8 cellular contexts compared by ENCODE assay signal in genomic region chr11:4094348-4095291, GRCh38. TPM values are rescaled to one million over a fixed set of nuclear protein-coding genes. Genes with fewer than 3 reads are reported as not detected.
A peak's percentile ranks its signal among the peaks of the same experiment; 100 is the strongest.
DNase-seq lines count a peak whose midpoint lies in the region; ATAC-seq and TF ChIP-seq lines count a peak whose summit lies in the region.

Gene RRM1 (plus strand): TSS chr11:4094799. CDS start chr11:4095013, 214 bp downstream.

- peak within 1 kb of the TSS; percentile 90 for H3K4me3 ChIP-seq in DOHH2 (ENCODE audit: low read length)
- H3K4me3 ChIP-seq in GM23338, result peak within 1 kb of the TSS; percentile 98

- peaks cover 3% of the 10 kb centered on the region; the same call in 1 of the 2 replicates for H3F3A ChIP-seq in DOHH2 (ENCODE audit: control insufficient read depth, insufficient read depth)
- H3F3A ChIP-seq in GM23338 (replicated peaks; ENCODE audit: low read depth), result no peaks in the 10 kb centered on the region

- H3K27ac ChIP-seq in DOHH2 (ENCODE audit: low read depth, low read length) (peak within 1 kb of the TSS; percentile 78), GM23338 (ENCODE audit: low read depth) (peak within 1 kb of the TSS; percentile 95)

- H2AFZ ChIP-seq in GM23338, result peak within 1 kb of the TSS; percentile 88; the same call in 1 of the 2 replicates

- H3K4me1 ChIP-seq in DOHH2 (ENCODE audit: control insufficient read depth, low read length) (peaks cover 51% of the 10 kb centered on the region), GM23338 (ENCODE audit: insufficient read depth) (peaks cover 15% of the 10 kb centered on the region)

- H3K9me2 ChIP-seq in DOHH2 (replicated peaks; ENCODE audit: control insufficient read depth, low read length), result no peaks in the 10 kb centered on the region
- H3K9me2 ChIP-seq in GM23338 (ENCODE audit: insufficient read depth), result no peaks in the 10 kb centered on the region

- DNase-seq in GM23338 (ENCODE audit: low spot score), result peak; percentile 98
- peak; percentile 97 for DNase-seq in LHCN-M2 (ENCODE audit: low read depth)
- DNase-seq in RPMI8226, result peak; percentile 92
- peak; percentile 86 to 87 for DNase-seq in activated T-helper 1 cell treated with anti-CD3 and anti-CD28 coated beads, Interleukin-2, amount 50 U/mL, for 16 hours (ENCODE audit: low read depth in 1 of 2, low spot score in 1 of 2)
- peak; percentile 97 for DNase-seq in fibroblast of gingiva (ENCODE audit: low read depth)
- peak; percentile 92 for DNase-seq in naive B cell

- H3K36me3 ChIP-seq in DOHH2 (ENCODE audit: control insufficient read depth, low read length) (peaks cover 40% of the 10 kb centered on the region), GM23338 (ENCODE audit: insufficient read depth) (no peaks in the 10 kb centered on the region)

- H3K27ac Mint-ChIP-seq in GM23338, result peak within 1 kb of the TSS; percentile 95
- peak within 1 kb of the TSS; percentile 96 to 100 (median 99) for H3K27ac Mint-ChIP-seq in naive B cell
- H3K27ac Mint-ChIP-seq in stimulated activated memory B cell treated with anti-CD40 and anti-IgM and Interleukin-4, amounts not matched to agents 10 μg/mL and 1 μg/mL and 100 μg/mL, for 72 hours, result peak within 1 kb of the TSS; percentile 99

- peaks cover 22% of the 10 kb centered on the region for H3K4me1 Mint-ChIP-seq in GM23338
- H3K4me1 Mint-ChIP-seq in naive B cell, result peaks cover 33 to 35% (median 35%) of the 10 kb centered on the region in 3 donors
- peaks cover 33% of the 10 kb centered on the region for H3K4me1 Mint-ChIP-seq in stimulated activated memory B cell treated with anti-CD40 and anti-IgM and Interleukin-4, amounts not matched to agents 10 μg/mL and 1 μg/mL and 100 μg/mL, for 72 hours

- H4K20me1 ChIP-seq in DOHH2 (ENCODE audit: control insufficient read depth, insufficient read depth, low read depth, low read length) (peaks cover 7% of the 10 kb centered on the region), GM23338 (replicated peaks; ENCODE audit: insufficient read depth) (no peaks in the 10 kb centered on the region; the same call in 1 of the 2 replicates)

- peak within 1 kb of the TSS; percentile 98 for H3K4me3 Mint-ChIP-seq in GM23338
- H3K4me3 Mint-ChIP-seq in naive B cell, result peak within 1 kb of the TSS; percentile 96 to 99 (median 96)
- H3K4me3 Mint-ChIP-seq in stimulated activated memory B cell treated with anti-CD40 and anti-IgM and Interleukin-4, amounts not matched to agents 10 μg/mL and 1 μg/mL and 100 μg/mL, for 72 hours, result peak within 1 kb of the TSS; percentile 94

- H3K27me3 Mint-ChIP-seq in GM23338 (ENCODE audit: insufficient read depth, low read depth, poor library complexity), result peaks cover 2% of the 10 kb centered on the region
- no peaks in the 10 kb centered on the region for H3K27me3 Mint-ChIP-seq in naive B cell
- H3K27me3 Mint-ChIP-seq in stimulated activated memory B cell treated with anti-CD40 and anti-IgM and Interleukin-4, amounts not matched to agents 10 μg/mL and 1 μg/mL and 100 μg/mL, for 72 hours, result no peaks in the 10 kb centered on the region

- peak; percentile 96 for ATAC-seq in GM23338
- peak; percentile 97 to 98 for ATAC-seq in naive B cell (ENCODE audit: low read depth in 2 of 2)
- ATAC-seq in stimulated activated memory B cell treated with anti-CD40 and anti-IgM and Interleukin-4, amounts not matched to agents 10 μg/mL and 1 μg/mL and 100 μg/mL, for 72 hours, result peak; percentile 99

- H3K79me2 ChIP-seq in DOHH2 (ENCODE audit: control insufficient read depth, low read length) (peaks cover 64% of the 10 kb centered on the region), GM23338 (replicated peaks; ENCODE audit: insufficient read depth) (peaks cover 39% of the 10 kb centered on the region)

- H3K9me3 ChIP-seq in DOHH2 (ENCODE audit: control insufficient read depth, insufficient read depth, low read length), result no peaks in the 10 kb centered on the region

- TF ChIP-seq CTCF in DOHH2 (IDR thresholded peaks at IDR 0.05; ENCODE audit: low read depth, low read length, poor library complexity, severe bottlenecking), result no peak
- TF ChIP-seq CTCF in GM23338 (conservative IDR thresholded peaks at IDR 0.05; ENCODE audit: low read depth in 2 of 2), result no peak

- H3K27me3 ChIP-seq in DOHH2 (ENCODE audit: control insufficient read depth, low read length), result no peaks in the 10 kb centered on the region
- no peaks in the 10 kb centered on the region for H3K27me3 ChIP-seq in GM23338 (ENCODE audit: insufficient read depth)

- H3K9me3 Mint-ChIP-seq in GM23338, result no peaks in the 10 kb centered on the region
- no peaks in the 10 kb centered on the region for H3K9me3 Mint-ChIP-seq in naive B cell
- no peaks in the 10 kb centered on the region for H3K9me3 Mint-ChIP-seq in stimulated activated memory B cell treated with anti-CD40 and anti-IgM and Interleukin-4, amounts not matched to agents 10 μg/mL and 1 μg/mL and 100 μg/mL, for 72 hours

- H3K4me2 ChIP-seq in DOHH2 (ENCODE audit: low read length) (peak within 1 kb of the TSS; percentile 87), GM23338 (peak within 1 kb of the TSS; percentile 93)

- H3K36me3 Mint-ChIP-seq in GM23338 (ENCODE audit: low read depth) (no peaks in the 10 kb centered on the region), naive B cell (peaks cover 0 to 13% of the 10 kb centered on the region in 2 donors)
- H3K36me3 Mint-ChIP-seq in stimulated activated memory B cell treated with anti-CD40 and anti-IgM and Interleukin-4, amounts not matched to agents 10 μg/mL and 1 μg/mL and 100 μg/mL, for 72 hours, result peaks cover 27% of the 10 kb centered on the region

TF ChIP-seq in GM23338, 12 proteins besides CTCF, POLR2A, EP300 and RAD21 (continues in another document):
- TF ChIP-seq EZH2 (IDR thresholded peaks at IDR 0.05; ENCODE audit: low read depth, unreplicated experiment) (no peak), REST (IDR thresholded peaks at IDR 0.05; ENCODE audit: unreplicated experiment) (no peak)

RNA-seq across cellular contexts. Expression of gene RRM1, which starts in this region (rescaled TPM):
- total RNA-seq in GM23338 (2014; rRNA removed; shearing (Covaris generic)), result 96.8 and 118 TPM in 2 replicates
- 43.6 and 47.3 TPM in 2 replicates for polyA plus RNA-seq in GM23338 (2016; fragmentation: Nextera tagmentation; extraction: Ambion mirVana)
- 186 and 200 TPM in 2 replicates for total RNA-seq in LHCN-M2 (2014; rRNA removed)
- polyA plus RNA-seq in LHCN-M2 (2012), result 68.0 TPM
- 10 to 100 TPM; 14.0 to 25.4 (median 18.9) TPM for polyA plus RNA-seq in naive B cell (ENCODE audit: low read depth in 6 of 6)

Comparison
In these comparisons a context has a peak if more than half of its experiments do, and no peak if none do; other contexts are left out.
1. Peak in every context shown above with its lines: DNase-seq, ATAC-seq, H3K4me3 ChIP-seq and H3K27ac ChIP-seq.